Comparison of ENCODE assay signal across 11 cellular contexts in genomic region chr15:48582472-48583235, GRCh38.
DNase-seq lines count a peak whose midpoint lies in the region; TF ChIP-seq lines count a peak whose summit lies in the region.
"Had no signal": no experiment of that assay in that cellular context is flagged by ENCODE, and none has a peak within 500 bp of the region (broad histone marks: within the 10 kb centered on the region; RNA-seq: fewer than 3 reads in every experiment).

No MANE protein-coding gene starts in this region.

- H3K27me3 ChIP-seq in neural cell (ENCODE audit: insufficient read depth, low read depth, low read length) (no peaks in the 10 kb centered on the region), spleen (replicated peaks in 1 of 7) (no peaks in the 10 kb centered on the region), PC-9 (ENCODE audit: insufficient read depth, low read depth) (no peaks in the 10 kb centered on the region), sigmoid colon (no peaks in the 10 kb centered on the region)

- TF ChIP-seq CTCF in choroid plexus epithelial cell (conservative IDR thresholded peaks at IDR 0.05; ENCODE audit: low read depth, low read length), result no peak
- TF ChIP-seq CTCF in neural cell (IDR thresholded peaks at IDR 0.05; ENCODE audit: poor library complexity, severe bottlenecking), result no peak
- TF ChIP-seq CTCF in spleen (IDR thresholded peaks at IDR 0.05 in 8 of 11, conservative IDR thresholded peaks at IDR 0.05 in 3 of 11), result no peak
- no peak for TF ChIP-seq CTCF in PC-9 (conservative IDR thresholded peaks at IDR 0.05)
- no peak for TF ChIP-seq CTCF in sigmoid colon (IDR thresholded peaks at IDR 0.05)

- WGBS in spleen, 5 donors, result 75 to 88% (median 82%) methylated on average over 11 of the region's 11 CpGs
- WGBS in sigmoid colon, 2 donors, result 70 to 76% methylated on average over 11 of the region's 11 CpGs

- H3K4me1 ChIP-seq in spleen (peaks cover 0 to 15% (median 4%) of the 10 kb centered on the region in 6 donors), PC-9 (replicated peaks; ENCODE audit: insufficient read depth) (no peaks in the 10 kb centered on the region), sigmoid colon (no peaks in the 10 kb centered on the region)
- H3K4me1 ChIP-seq: Caco-2 had no signal

- no TSS peak for BruUV-seq in PC-9 (replicated peaks; lab: Mats Ljungman, UMichigan)

- no peaks in the 10 kb centered on the region for H3K79me2 ChIP-seq in neural cell (replicated peaks; ENCODE audit: insufficient read depth, low read length)
- H3K79me2 ChIP-seq in PC-9 (ENCODE audit: low read depth), result no peaks in the 10 kb centered on the region

- TF ChIP-seq EP300 in neural cell (conservative IDR thresholded peaks at IDR 0.05; ENCODE audit: poor library complexity, severe bottlenecking) (no peak), sigmoid colon (IDR thresholded peaks at IDR 0.05) (no peak)

- H3K36me3 ChIP-seq in neural cell (ENCODE audit: insufficient read depth, low read length) (no peaks in the 10 kb centered on the region), spleen (no peaks in the 10 kb centered on the region), PC-9 (ENCODE audit: low read depth) (no peaks in the 10 kb centered on the region), sigmoid colon (no peaks in the 10 kb centered on the region)

- no peak for TF ChIP-seq POLR2A in spleen (IDR thresholded peaks at IDR 0.05)
- no peak for TF ChIP-seq POLR2A in sigmoid colon (IDR thresholded peaks at IDR 0.05)

- H3K9me2 ChIP-seq in neural cell (ENCODE audit: insufficient read depth, low read length), result no peaks in the 10 kb centered on the region
- H3K9me2 ChIP-seq in PC-9 (ENCODE audit: insufficient read depth), result no peaks in the 10 kb centered on the region

- H3K4me2 ChIP-seq in neural cell (ENCODE audit: low read length) (no peak overlapping the region), PC-9 (no peak overlapping the region)

- H3K27ac ChIP-seq in neural cell (ENCODE audit: low read length) (no peak overlapping the region), spleen (no peak overlapping the region), PC-9 (no peak overlapping the region), sigmoid colon (peak overlapping the region in 1 of 4 donors; percentile 32)
- H3K27ac ChIP-seq: HL-60 had no signal

- intact Hi-C loops in spleen (cut with DNase I; ENCODE audit: low total_unique reads) (no loop called here), PC-9 (cut with micrococcal nuclease; ENCODE audit: unreplicated experiment) (no loop called here), sigmoid colon (cut with DNase I) (no loop called here)

- H2AFZ ChIP-seq in neural cell (ENCODE audit: low read depth, low read length), result no peak overlapping the region
- H2AFZ ChIP-seq in PC-9, result no peak overlapping the region

- peak; percentile 24 for DNase-seq in DMS79 treated with DMSO at 0.1 percent for 48 hours (lab: John Stamatoyannopoulos, UW)
- DNase-seq in NCI-H2171 (lab: John Stamatoyannopoulos, UW), result peak; percentile 1
- DNase-seq in choroid plexus epithelial cell (ENCODE audit: low read depth), result peak; percentile 95
- no peak for DNase-seq in spleen
- DNase-seq in MV-4-11 (lab: John Stamatoyannopoulos, UW), result no peak
- no peak for DNase-seq in PC-9
- no peak for DNase-seq in sigmoid colon
- DNase-seq: Caco-2; stimulated activated CD8-positive, alpha-beta memory T cell treated with anti-CD3 and anti-CD28 coated beads, Interleukin-4, amount 100 ng/mL, for 48 hours had no signal

- no peak for TF ChIP-seq RAD21 in neural cell (conservative IDR thresholded peaks at IDR 0.05)

- H4K20me1 ChIP-seq in neural cell (ENCODE audit: insufficient read depth) (no peaks in the 10 kb centered on the region), PC-9 (ENCODE audit: insufficient read depth) (no peaks in the 10 kb centered on the region)

- H3K4me3 ChIP-seq in choroid plexus epithelial cell (ENCODE audit: low read depth, low read length) (no peak overlapping the region), neural cell (ENCODE audit: low read length) (no peak overlapping the region), spleen (no peak overlapping the region), PC-9 (no peak overlapping the region), sigmoid colon (no peak overlapping the region)

- CTCF ChIA-PET in PC-9 (lab: Charles Lee), result no interaction called here

- POLR2A ChIA-PET in PC-9 (lab: Charles Lee; ENCODE audit: unreplicated experiment), result no interaction called here

- H3K9ac ChIP-seq in neural cell (ENCODE audit: low read length), result no peak overlapping the region

- H3K9me3 ChIP-seq in neural cell (ENCODE audit: low read length) (no peaks in the 10 kb centered on the region), spleen (no peaks in the 10 kb centered on the region), PC-9 (ENCODE audit: insufficient read depth, low read depth) (no peaks in the 10 kb centered on the region), sigmoid colon (no peaks in the 10 kb centered on the region)
- H3K9me3 ChIP-seq: Caco-2 had no signal

- H3F3A ChIP-seq in neural cell (ENCODE audit: insufficient read depth, low read length, poor library complexity, severe bottlenecking), result no peaks in the 10 kb centered on the region
- H3F3A ChIP-seq in PC-9 (ENCODE audit: insufficient read depth, low read depth), result no peaks in the 10 kb centered on the region

TF ChIP-seq in neural cell, 6 proteins besides CTCF, POLR2A, EP300 and RAD21:
- TF ChIP-seq REST (IDR thresholded peaks at IDR 0.05; ENCODE audit: borderline replicate concordance) (no peak), POLR2AphosphoS5 (IDR thresholded peaks at IDR 0.05) (peak; percentile 38)

Comparison
In these comparisons a context has a peak if more than half of its experiments do, and no peak if none do; other contexts are left out.
1. DNase-seq: peak in DMS79 treated with DMSO at 0.1 percent for 48 hours (single experiment), NCI-H2171 (single experiment) and choroid plexus epithelial cell (single experiment); none in spleen (single experiment), MV-4-11 (single experiment), PC-9 (0 of 2) and sigmoid colon (single experiment).